Comparison of ENCODE assay signal across 1 cellular context in the genomic region with DNA sequence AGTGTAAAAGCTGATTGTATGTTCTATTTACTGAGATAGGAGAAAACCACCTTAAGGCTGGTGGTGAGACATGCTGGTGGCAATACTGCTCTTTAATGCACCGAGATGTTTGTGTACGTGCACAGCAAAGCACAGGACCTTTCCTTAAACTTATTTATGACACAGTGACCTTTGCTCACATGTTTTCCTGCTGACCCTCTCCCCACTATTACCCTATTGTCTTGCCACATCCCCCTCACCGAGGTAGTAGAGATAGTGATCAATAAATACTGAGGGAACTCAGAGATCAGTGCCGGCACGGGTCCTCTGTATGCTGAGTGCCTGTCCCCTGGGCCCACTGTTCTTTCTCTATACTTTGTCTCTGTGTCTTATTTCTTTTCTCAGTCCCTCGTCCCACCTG.
TF ChIP-seq lines count a peak whose summit lies in the region.
"Not testable (repeated sequence)": the region's sequence is repeated elsewhere in the genome, so short reads cannot be mapped to it uniquely, and the experiment has no call there.

No MANE protein-coding gene starts in this region.

TF ChIP-seq in HepG2, 621 proteins besides CTCF, POLR2A, EP300 and RAD21:
- TF ChIP-seq FOXP1, SOX6 (IDR thresholded peaks at IDR 0.05): not testable (repeated sequence)
- TF ChIP-seq FOXP1 (CRISPR knock-in tag; IDR thresholded peaks at IDR 0.05) (peak; percentile 36; the same call in 1 of the 2 replicates), SOX13 (IDR thresholded peaks at IDR 0.05) (0 out of 2 replicates have a peak, but pooled peaks have one; percentile 25), SOX13 (CRISPR knock-in tag; conservative IDR thresholded peaks at IDR 0.05 in 1 of 2, IDR thresholded peaks at IDR 0.05 in 1 of 2) (peak in 1 of 2 experiments; percentile 64; a peak in 2 of 4 replicates), HNF4A (CRISPR knock-in tag; IDR thresholded peaks at IDR 0.05) (peak; percentile 22; the same call in 1 of the 2 replicates), SOX6 (CRISPR knock-in tag; IDR thresholded peaks at IDR 0.05) (peak; percentile 77), SOX5 (CRISPR knock-in tag; IDR thresholded peaks at IDR 0.05; ENCODE audit: borderline replicate concordance) (peak; percentile 56; the same call in 1 of the 2 replicates), FOXP4 (CRISPR knock-in tag; IDR thresholded peaks at IDR 0.05) (peak; percentile 43; the same call in 1 of the 2 replicates)
- TF ChIP-seq, protein P1, sequence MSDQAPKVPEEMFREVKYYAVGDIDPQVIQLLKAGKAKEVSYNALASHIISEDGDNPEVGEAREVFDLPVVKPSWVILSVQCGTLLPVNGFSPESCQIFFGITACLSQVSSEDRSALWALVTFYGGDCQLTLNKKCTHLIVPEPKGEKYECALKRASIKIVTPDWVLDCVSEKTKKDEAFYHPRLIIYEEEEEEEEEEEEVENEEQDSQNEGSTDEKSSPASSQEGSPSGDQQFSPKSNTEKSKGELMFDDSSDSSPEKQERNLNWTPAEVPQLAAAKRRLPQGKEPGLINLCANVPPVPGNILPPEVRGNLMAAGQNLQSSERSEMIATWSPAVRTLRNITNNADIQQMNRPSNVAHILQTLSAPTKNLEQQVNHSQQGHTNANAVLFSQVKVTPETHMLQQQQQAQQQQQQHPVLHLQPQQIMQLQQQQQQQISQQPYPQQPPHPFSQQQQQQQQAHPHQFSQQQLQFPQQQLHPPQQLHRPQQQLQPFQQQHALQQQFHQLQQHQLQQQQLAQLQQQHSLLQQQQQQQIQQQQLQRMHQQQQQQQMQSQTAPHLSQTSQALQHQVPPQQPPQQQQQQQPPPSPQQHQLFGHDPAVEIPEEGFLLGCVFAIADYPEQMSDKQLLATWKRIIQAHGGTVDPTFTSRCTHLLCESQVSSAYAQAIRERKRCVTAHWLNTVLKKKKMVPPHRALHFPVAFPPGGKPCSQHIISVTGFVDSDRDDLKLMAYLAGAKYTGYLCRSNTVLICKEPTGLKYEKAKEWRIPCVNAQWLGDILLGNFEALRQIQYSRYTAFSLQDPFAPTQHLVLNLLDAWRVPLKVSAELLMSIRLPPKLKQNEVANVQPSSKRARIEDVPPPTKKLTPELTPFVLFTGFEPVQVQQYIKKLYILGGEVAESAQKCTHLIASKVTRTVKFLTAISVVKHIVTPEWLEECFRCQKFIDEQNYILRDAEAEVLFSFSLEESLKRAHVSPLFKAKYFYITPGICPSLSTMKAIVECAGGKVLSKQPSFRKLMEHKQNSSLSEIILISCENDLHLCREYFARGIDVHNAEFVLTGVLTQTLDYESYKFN (CRISPR knock-in tag; conservative IDR thresholded peaks at IDR 0.05), result 0 out of 2 replicates have a peak, but pooled peaks have one; percentile 14
- TF ChIP-seq, protein P2, sequence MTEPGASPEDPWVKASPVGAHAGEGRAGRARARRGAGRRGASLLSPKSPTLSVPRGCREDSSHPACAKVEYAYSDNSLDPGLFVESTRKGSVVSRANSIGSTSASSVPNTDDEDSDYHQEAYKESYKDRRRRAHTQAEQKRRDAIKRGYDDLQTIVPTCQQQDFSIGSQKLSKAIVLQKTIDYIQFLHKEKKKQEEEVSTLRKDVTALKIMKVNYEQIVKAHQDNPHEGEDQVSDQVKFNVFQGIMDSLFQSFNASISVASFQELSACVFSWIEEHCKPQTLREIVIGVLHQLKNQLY (CRISPR knock-in tag; IDR thresholded peaks at IDR 0.05), result peak; percentile 18; the same call in 1 of the 2 replicates
TF ChIP-seq in HepG2: peak in this region for 8; not testable (repeated sequence) for 613.
